Comparison of ENCODE assay signal across 16 cellular contexts in the genomic region with DNA sequence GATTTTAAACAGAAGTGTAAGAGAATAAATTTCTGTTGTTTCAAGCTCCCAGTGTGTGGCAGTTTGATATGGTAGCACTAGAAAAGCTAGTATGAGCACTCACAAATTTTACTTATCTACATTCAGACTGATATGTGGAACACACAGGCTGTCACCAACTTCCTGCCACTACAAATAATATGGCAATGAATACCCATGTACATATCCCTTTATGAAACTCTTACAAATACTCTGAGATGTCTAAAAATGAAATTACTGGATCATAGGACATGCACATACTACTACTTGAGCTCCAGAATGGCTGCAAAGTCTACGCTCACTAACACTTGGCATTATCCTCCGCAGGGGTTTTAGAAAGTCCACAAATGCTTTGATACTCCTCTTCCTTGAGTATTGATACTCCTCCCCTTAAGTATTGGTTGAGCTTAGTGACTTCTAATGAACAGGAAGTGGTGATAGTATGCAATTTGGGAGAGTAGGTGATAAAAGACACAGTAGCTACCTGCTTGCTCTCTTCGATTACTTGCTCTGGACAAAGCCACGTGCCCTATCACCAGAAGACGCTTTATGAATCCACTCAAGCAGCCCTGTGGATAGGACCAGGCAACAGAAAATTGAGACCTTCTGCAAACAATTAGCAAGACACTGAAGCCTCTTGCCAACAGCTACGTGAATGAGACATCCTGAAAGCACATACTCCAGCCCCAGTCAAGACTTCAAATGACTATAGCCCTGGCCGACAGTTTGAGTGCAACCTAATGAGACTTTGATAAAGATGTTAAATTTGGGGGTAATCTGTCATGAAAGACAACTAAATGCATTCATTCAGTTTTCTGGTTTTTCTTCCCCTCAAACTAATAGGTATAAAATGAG. TPM values are rescaled to one million over a fixed set of nuclear protein-coding genes. Genes with fewer than 3 reads are reported as not detected.
DNase-seq lines count a peak whose midpoint lies in the region; ATAC-seq and TF ChIP-seq lines count a peak whose summit lies in the region.
"Had no signal": no experiment of that assay in that cellular context is flagged by ENCODE, and none has a peak within 500 bp of the region (broad histone marks: within the 10 kb centered on the region; RNA-seq: fewer than 3 reads in every experiment).

No MANE protein-coding gene starts in this region.

- H3K36me3 Mint-ChIP-seq in CD4-positive, alpha-beta memory T cell: peaks cover 14 to 19% of the 10 kb centered on the region in 2 donors
- H3K36me3 Mint-ChIP-seq in IgD-negative memory B cell (peaks cover 7% of the 10 kb centered on the region), neural progenitor cell (peaks cover 28% of the 10 kb centered on the region)
- H3K36me3 Mint-ChIP-seq in central memory CD8-positive, alpha-beta T cell (ENCODE audit: insufficient read depth): peaks cover 17% of the 10 kb centered on the region

- H3F3A ChIP-seq in neural progenitor cell (ENCODE audit: low read depth): peaks cover 30% of the 10 kb centered on the region

- CTCF ChIA-PET in CD4-positive, alpha-beta memory T cell (lab: Charles Lee; ENCODE audit: partially characterized antibody): interaction anchor here (0.7 to 6.5 kb wide), 3 partner anchors 13 to 36 kb away, joined by 3 to 43 read pairs (median 6); no protein-coding TSS in a partner anchor

- no peaks in the 10 kb centered on the region for H3K9me3 ChIP-seq in CD4-positive, alpha-beta memory T cell (ENCODE audit: control insufficient read depth in 1 of 2, low read length in 2 of 2)
- no peaks in the 10 kb centered on the region for H3K9me3 ChIP-seq in neural progenitor cell (ENCODE audit: low read depth)
- H3K9me3 ChIP-seq in HAP-1: no peaks in the 10 kb centered on the region
- H3K9me3 ChIP-seq: pancreas, suprapubic skin had no signal

- H3K4me2 ChIP-seq in neural progenitor cell: peak overlapping the region; percentile 23

- peaks cover 100% of the 10 kb centered on the region for H3K79me2 ChIP-seq in neural progenitor cell (ENCODE audit: low read depth)

- no peak overlapping the region for H2AFZ ChIP-seq in neural progenitor cell (replicated peaks)

- no peaks in the 10 kb centered on the region for H3K27me3 Mint-ChIP-seq in CD4-positive, alpha-beta memory T cell
- H3K27me3 Mint-ChIP-seq in IgD-negative memory B cell: no peaks in the 10 kb centered on the region
- H3K27me3 Mint-ChIP-seq in central memory CD8-positive, alpha-beta T cell: no peaks in the 10 kb centered on the region
- no peaks in the 10 kb centered on the region for H3K27me3 Mint-ChIP-seq in neural progenitor cell (ENCODE audit: insufficient read depth, low read depth)

- H3K27me3 ChIP-seq in CD4-positive, alpha-beta memory T cell (ENCODE audit: insufficient read depth, low read length): no peaks in the 10 kb centered on the region
- no peaks in the 10 kb centered on the region for H3K27me3 ChIP-seq in neural progenitor cell
- H3K27me3 ChIP-seq in HAP-1 (ENCODE audit: low read depth): no peaks in the 10 kb centered on the region
- H3K27me3 ChIP-seq: pancreas, suprapubic skin had no signal

- ATAC-seq in central memory CD8-positive, alpha-beta T cell (replicated peaks; ENCODE audit: extremely low read depth, poor library complexity, severe bottlenecking): no peak
- ATAC-seq in GM18511 (IDR thresholded peaks at IDR 0.05; ENCODE audit: unreplicated experiment): no peak
- ATAC-seq: pancreas had no signal

- peaks cover 82% of the 10 kb centered on the region for H3K4me1 ChIP-seq in CD4-positive, alpha-beta memory T cell (ENCODE audit: insufficient read depth, low read length)
- peaks cover 14% of the 10 kb centered on the region for H3K4me1 ChIP-seq in neural progenitor cell
- H3K4me1 ChIP-seq in HAP-1: peaks cover 26% of the 10 kb centered on the region

- peak overlapping the region; percentile 30 to 92 (median 83) for H3K27ac Mint-ChIP-seq in CD4-positive, alpha-beta memory T cell
- H3K27ac Mint-ChIP-seq in IgD-negative memory B cell (peak overlapping the region in 2 of 3 donors; percentile 55 to 89), neural progenitor cell (peak overlapping the region; percentile 88)
- peak overlapping the region; percentile 65 for H3K27ac Mint-ChIP-seq in central memory CD8-positive, alpha-beta T cell (ENCODE audit: low read depth)

- POLR2A ChIA-PET in CD4-positive, alpha-beta memory T cell (lab: Charles Lee; ENCODE audit: partially characterized antibody): interaction anchor here (1.1 kb wide), 1 partner anchor 36 kb away, joined by 7 read pairs; no protein-coding TSS in a partner anchor

- peaks cover 8% of the 10 kb centered on the region for H3K36me3 ChIP-seq in CD4-positive, alpha-beta memory T cell (ENCODE audit: insufficient read depth, low read length)
- H3K36me3 ChIP-seq in neural progenitor cell (peaks cover 3% of the 10 kb centered on the region), HAP-1 (replicated peaks) (no peaks in the 10 kb centered on the region)
- H3K36me3 ChIP-seq: pancreas, suprapubic skin had no signal

- no peak for DNase-seq in CD4-positive, alpha-beta memory T cell
- no peak for DNase-seq in central memory CD8-positive, alpha-beta T cell (ENCODE audit: low spot score in 2 of 2)
- DNase-seq in neural progenitor cell (ENCODE audit: low spot score) (no peak), HAP-1 (ENCODE audit: low spot score in 2 of 2) (no peak), 8988T (no peak)
- DNase-seq: DND-41, Kasumi-1, NCI-H1694, NCI-H510A, pancreas, small intestine had no signal

- H4K20me1 ChIP-seq in neural progenitor cell (ENCODE audit: low read depth): peaks cover 84% of the 10 kb centered on the region

- no peak overlapping the region for H3K4me3 ChIP-seq in CD4-positive, alpha-beta memory T cell (ENCODE audit: low read length in 2 of 2)
- H3K4me3 ChIP-seq in neural progenitor cell (no peak overlapping the region), HAP-1 (no peak overlapping the region)
- H3K4me3 ChIP-seq: pancreas, suprapubic skin had no signal

- in situ Hi-C loops in HAP-1 (cut with MboI; ENCODE audit: low sequenced_read_pairs): no loop called here

- no peak overlapping the region for H3K9ac ChIP-seq in neural progenitor cell

- H3K27ac ChIP-seq in CD4-positive, alpha-beta memory T cell (ENCODE audit: low read depth, low read length): no peak overlapping the region
- H3K27ac ChIP-seq in neural progenitor cell: no peak overlapping the region
- H3K27ac ChIP-seq: C4-2B, pancreas, suprapubic skin had no signal

- no peak for TF ChIP-seq CTCF in neural progenitor cell (IDR thresholded peaks at IDR 0.05)

- H3K4me3 Mint-ChIP-seq in CD4-positive, alpha-beta memory T cell: peak overlapping the region in 7 of 8 donors; percentile 3 to 73 (median 60)
- H3K4me3 Mint-ChIP-seq in IgD-negative memory B cell (no peak overlapping the region), neural progenitor cell (no peak overlapping the region)
- H3K4me3 Mint-ChIP-seq in central memory CD8-positive, alpha-beta T cell: peak overlapping the region; percentile 3
- H3K4me3 Mint-ChIP-seq: activated T-helper 1 cell treated with anti-CD3 and anti-CD28 coated beads, Interleukin-12 subunit alpha, Interleukin-12 subunit beta, Interleukin-2, Interleukin-4 antibody, amounts not matched to agents 30 ng/mL and 10 ng/mL and 1 ng/mL, durations not matched to agents 14 hours and 24 hours and 36 hours had no signal

- H3K4me1 Mint-ChIP-seq in CD4-positive, alpha-beta memory T cell: peaks cover 58 to 86% (median 72%) of the 10 kb centered on the region in 4 donors
- peaks cover 51 to 69% (median 53%) of the 10 kb centered on the region in 3 donors for H3K4me1 Mint-ChIP-seq in IgD-negative memory B cell
- H3K4me1 Mint-ChIP-seq in central memory CD8-positive, alpha-beta T cell: peaks cover 71% of the 10 kb centered on the region
- H3K4me1 Mint-ChIP-seq in neural progenitor cell: peaks cover 16% of the 10 kb centered on the region

- intact Hi-C loops in CD4-positive, alpha-beta memory T cell (cut with micrococcal nuclease): loop anchor here (2.0 kb wide), 1 partner anchor 14 kb away; no protein-coding TSS in a partner anchor

- H3K9me3 Mint-ChIP-seq in CD4-positive, alpha-beta memory T cell: no peaks in the 10 kb centered on the region
- H3K9me3 Mint-ChIP-seq in IgD-negative memory B cell (no peaks in the 10 kb centered on the region), neural progenitor cell (peaks cover 2% of the 10 kb centered on the region)
- H3K9me3 Mint-ChIP-seq in central memory CD8-positive, alpha-beta T cell: no peaks in the 10 kb centered on the region
- H3K9me3 Mint-ChIP-seq: activated T-helper 1 cell treated with anti-CD3 and anti-CD28 coated beads, Interleukin-12 subunit alpha, Interleukin-12 subunit beta, Interleukin-2, Interleukin-4 antibody, amounts not matched to agents 30 ng/mL and 10 ng/mL and 1 ng/mL, durations not matched to agents 14 hours and 24 hours and 36 hours had no signal

RNA-seq across cellular contexts. Expression of a gene that starts 35.4 kb away (rescaled TPM):
- total RNA-seq in CD4-positive, alpha-beta memory T cell: 10 to 100 TPM; 85.6 to 87.3 TPM
- polyA plus RNA-seq in CD4-positive, alpha-beta memory T cell: 10 to 100 TPM in 1 of 2 donors, 1 to 10 TPM in 1; 4.7 to 12.2 TPM
- 10.2 TPM for polyA plus RNA-seq in IgD-negative memory B cell
- 49.5 and 71.3 TPM in 2 replicates for total RNA-seq in neural progenitor cell (ENCODE audit: low replicate concordance)

Comparison
In these comparisons a context has a peak if more than half of its experiments do, and no peak if none do; other contexts are left out.
1. H3K4me3 Mint-ChIP-seq: peak in CD4-positive, alpha-beta memory T cell (7 of 8) and central memory CD8-positive, alpha-beta T cell (single experiment); none in IgD-negative memory B cell (0 of 4) and neural progenitor cell (single experiment).
2. Peak in every context shown above with its lines, with median percentiles within 50 percentile points of each other: H3K27ac Mint-ChIP-seq.